ENCODE assay signal across 17 cellular contexts in the genomic region with DNA sequence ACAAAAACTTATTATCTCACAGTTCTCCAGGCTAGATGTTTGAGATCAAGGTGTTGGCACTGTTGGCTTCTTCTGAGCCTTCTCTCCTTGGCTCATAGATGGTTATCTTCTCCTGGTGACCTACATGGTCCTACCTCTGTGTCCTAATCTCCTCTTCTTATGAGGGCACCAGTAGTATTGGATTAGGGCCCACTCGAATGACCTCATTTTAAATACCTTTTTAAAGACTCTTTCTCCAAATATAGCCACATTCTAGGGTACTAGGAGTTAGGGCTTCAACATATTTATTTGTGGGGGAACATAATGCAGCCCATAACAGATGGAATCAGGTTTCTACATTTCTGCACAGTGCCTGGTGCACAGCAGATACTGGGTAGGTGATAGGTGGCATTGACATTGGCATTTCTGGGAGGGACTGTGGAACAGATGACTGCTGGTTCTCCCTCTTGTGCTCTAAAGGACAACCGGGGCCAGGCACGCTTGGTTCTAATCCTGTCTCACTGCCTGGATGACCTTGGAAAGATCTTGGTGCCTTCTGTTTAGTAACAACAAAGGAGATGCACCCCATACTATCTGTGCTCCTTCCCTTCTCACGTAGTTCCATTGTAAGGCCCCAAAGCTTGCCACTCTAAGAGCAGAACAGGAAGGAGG.
A peak's percentile ranks its signal among the peaks of the same experiment; 100 is the strongest.
DNase-seq lines count a peak whose midpoint lies in the region; ATAC-seq and TF ChIP-seq lines count a peak whose summit lies in the region.
"Had no signal": no experiment of that assay in that cellular context is flagged by ENCODE, and none has a peak within 500 bp of the region (broad histone marks: within the 10 kb centered on the region; RNA-seq: fewer than 3 reads in every experiment).

No MANE protein-coding gene starts in this region.

- H4K8ac ChIP-seq in neuronal stem cell (ENCODE audit: low read depth, low read length) = no peak overlapping the region

- peaks cover 5% of the 10 kb centered on the region for H3K27me3 Mint-ChIP-seq in endodermal cell (ENCODE audit: insufficient read depth)

- no peak for TF ChIP-seq CTCF in endodermal cell (conservative IDR thresholded peaks at IDR 0.05)
- no peak for TF ChIP-seq CTCF in GM10248 (IDR thresholded peaks at IDR 0.05; ENCODE audit: control extremely low read depth, extremely low read depth, low read depth, missing control alignments)

- DNase-seq in endodermal cell (no peak), right cardiac atrium (no peak), neuronal stem cell (ENCODE audit: low spot score) (no peak), GM10248 (ENCODE audit: extremely low spot score) (no peak), DMS 273 treated with DMSO at 0.1 percent for 48 hours (lab: John Stamatoyannopoulos, UW) (no peak)
- DNase-seq: DMS153, EL, NCI-H1930, NCI-H510A treated with DMSO at 0.1 percent for 48 hours, SK-N-SH had no signal

- H2BK15ac ChIP-seq in neuronal stem cell (ENCODE audit: low read length) = no peak overlapping the region

- peaks cover 66% of the 10 kb centered on the region for H3K4me1 Mint-ChIP-seq in endodermal cell

- WGBS in endodermal cell (ENCODE audit: insufficient coverage in 1 of 2, insufficient read length in 1 of 2), 2 experiments = 89 to 94% methylated on average over 3 to 4 of the region's 4 CpGs
- 66% methylated on average over 4 of the region's 4 CpGs for WGBS in right cardiac atrium
- WGBS in neuronal stem cell (ENCODE audit: extremely low coverage in 2 of 2, insufficient read length in 2 of 2, insufficient replicate concordance in 1 of 2), 2 donors = no CpG with 5 or more reads among the region's 4 CpGs

- peak overlapping the region; percentile 44 for H3K27ac Mint-ChIP-seq in endodermal cell

- H3K4me3 ChIP-seq in endodermal cell (ENCODE audit: low read length) (no peak overlapping the region), right cardiac atrium (ENCODE audit: low read length) (no peak overlapping the region), neuronal stem cell (ENCODE audit: low read length in 2 of 2) (no peak overlapping the region)
- H3K4me3 ChIP-seq: HAP-1 had no signal

- H2AK5ac ChIP-seq in neuronal stem cell (ENCODE audit: low read depth, low read length) = no peak overlapping the region

- ATAC-seq in right cardiac atrium = peak; percentile 22 to 37
- ATAC-seq in GM19397 (IDR thresholded peaks at IDR 0.05; ENCODE audit: unreplicated experiment) = no peak
- ATAC-seq in HG03342 (IDR thresholded peaks at IDR 0.05; ENCODE audit: unreplicated experiment) = no peak
- ATAC-seq: Panc1 had no signal

- POLR2A ChIA-PET in GM10248 (lab: Yijun Ruan, JAX) = no interaction called here

- peak overlapping the region; percentile 1 for H3K18ac ChIP-seq in neuronal stem cell (ENCODE audit: low read length)

- H3K4me2 ChIP-seq in neuronal stem cell (ENCODE audit: insufficient read depth, low read length, poor library complexity, severe bottlenecking) = no peak overlapping the region
- H3K4me2 ChIP-seq: SK-N-SH had no signal

- H3K23ac ChIP-seq in neuronal stem cell (ENCODE audit: low read depth, low read length, poor library complexity) = no peak overlapping the region

- no peaks in the 10 kb centered on the region for H3K27me3 ChIP-seq in endodermal cell (ENCODE audit: control insufficient read depth, insufficient read depth, low read length, poor library complexity, severe bottlenecking)
- no peaks in the 10 kb centered on the region for H3K27me3 ChIP-seq in right cardiac atrium (ENCODE audit: control insufficient read depth, insufficient read depth)
- no peaks in the 10 kb centered on the region for H3K27me3 ChIP-seq in neuronal stem cell (ENCODE audit: control insufficient read depth in 3 of 3, insufficient read depth in 3 of 3, low read depth in 1 of 3, low read length in 3 of 3)

- no peaks in the 10 kb centered on the region for H3K79me1 ChIP-seq in neuronal stem cell (ENCODE audit: low read depth, low read length)

- no peak overlapping the region for H2BK5ac ChIP-seq in neuronal stem cell (ENCODE audit: low read length)

- H3K4ac ChIP-seq in neuronal stem cell (ENCODE audit: low read length) = no peak overlapping the region

- H3K36me3 ChIP-seq in endodermal cell (ENCODE audit: control insufficient read depth, insufficient read depth, low read length) = no peaks in the 10 kb centered on the region
- no peaks in the 10 kb centered on the region for H3K36me3 ChIP-seq in neuronal stem cell (replicated peaks in 1 of 2; ENCODE audit: control insufficient read depth in 2 of 2, insufficient read depth in 2 of 2, low read length in 2 of 2)
- H3K36me3 ChIP-seq: HAP-1 had no signal

- H3K9me3 ChIP-seq in endodermal cell (ENCODE audit: control insufficient read depth, low read length) = no peaks in the 10 kb centered on the region
- no peaks in the 10 kb centered on the region for H3K9me3 ChIP-seq in right cardiac atrium (ENCODE audit: control insufficient read depth, low read length)
- H3K9me3 ChIP-seq in neuronal stem cell (replicated peaks in 1 of 2; ENCODE audit: control insufficient read depth in 2 of 2, insufficient read depth in 1 of 2, low read depth in 1 of 2, low read length in 2 of 2) = no peaks in the 10 kb centered on the region
- H3K9me3 ChIP-seq: HAP-1, SK-N-SH had no signal

- no peak overlapping the region for H4K91ac ChIP-seq in neuronal stem cell (ENCODE audit: low read depth, low read length, poor library complexity)

- peaks cover 48% of the 10 kb centered on the region for H3K4me1 ChIP-seq in endodermal cell (ENCODE audit: control insufficient read depth, insufficient read depth, low read length)
- peaks cover 13% of the 10 kb centered on the region for H3K4me1 ChIP-seq in right cardiac atrium (ENCODE audit: control insufficient read depth, insufficient read depth, low read length)
- peaks cover 36 to 49% of the 10 kb centered on the region in 2 donors for H3K4me1 ChIP-seq in neuronal stem cell (ENCODE audit: control insufficient read depth in 2 of 2, insufficient read depth in 1 of 2, low read depth in 1 of 2, low read length in 2 of 2)

- H3K14ac ChIP-seq in neuronal stem cell (ENCODE audit: low read length) = no peak overlapping the region

- H2AFZ ChIP-seq in neuronal stem cell (ENCODE audit: low read length) = peak overlapping the region; percentile 13

- H3K9me3 Mint-ChIP-seq in endodermal cell = no peaks in the 10 kb centered on the region

- H3K36me3 Mint-ChIP-seq in endodermal cell (ENCODE audit: low read depth) = no peaks in the 10 kb centered on the region

- H3K9ac ChIP-seq in endodermal cell (ENCODE audit: extremely low read depth, low read length, poor library complexity, severe bottlenecking) = no peak overlapping the region
- no peak overlapping the region for H3K9ac ChIP-seq in neuronal stem cell (ENCODE audit: low read depth, low read length, poor library complexity)
- H3K9ac ChIP-seq: SK-N-SH had no signal

- H3K4me3 Mint-ChIP-seq in endodermal cell = no peak overlapping the region

- no peak overlapping the region for H2BK12ac ChIP-seq in neuronal stem cell (ENCODE audit: low read length)

- H3K27ac ChIP-seq in angular gyrus (ENCODE audit: low read depth, low read length) (peak overlapping the region; percentile 91), endodermal cell (ENCODE audit: low read depth, low read length) (no peak overlapping the region), right cardiac atrium (ENCODE audit: low read length) (peak overlapping the region; percentile 69), neuronal stem cell (replicated peaks; ENCODE audit: low read length) (no peak overlapping the region)
- H3K27ac ChIP-seq: C4-2B, HL-60 had no signal

- peak overlapping the region; percentile 1 for H2BK120ac ChIP-seq in neuronal stem cell (ENCODE audit: low read depth, low read length)

- intact Hi-C loops in right cardiac atrium (cut with DNase I) = loop anchor here in 2 of 4 donors (5.0 to 10.0 kb wide), 2 partner anchors 136 to 138 kb away; partner anchors contain the start of gene PLPP3 (in 2 of the 2)

- CTCF ChIA-PET in GM10248 (lab: Yijun Ruan, JAX) = no interaction called here

Comparison
In these comparisons a context has a peak if more than half of its experiments do, and no peak if none do; other contexts are left out.
1. H3K27ac ChIP-seq: peak in angular gyrus (single experiment) and right cardiac atrium (single experiment); none in endodermal cell (single experiment) and neuronal stem cell (single experiment).
2. ATAC-seq: peak in right cardiac atrium (2 of 2); none in GM19397 (single experiment) and HG03342 (single experiment).